In the genomic region with DNA sequence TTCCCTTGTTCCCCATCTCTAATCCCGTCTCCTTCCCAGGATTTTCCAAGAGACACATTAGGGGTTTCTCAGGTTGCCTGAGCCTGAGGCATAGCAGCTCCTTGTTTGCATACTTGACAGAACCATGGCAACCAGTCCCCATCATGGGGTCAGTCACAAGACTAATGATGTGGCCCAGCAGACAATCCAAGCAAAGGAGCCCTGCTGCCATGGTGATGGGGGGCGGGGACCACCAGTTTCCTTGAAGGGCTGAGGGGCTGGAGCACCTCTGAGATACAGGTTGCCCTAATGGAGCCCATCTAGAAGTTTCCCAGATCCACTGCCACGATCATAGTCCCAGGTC, we compare ENCODE assay signal across 23 cellular contexts. TPM values are rescaled to one million over a fixed set of nuclear protein-coding genes. Genes with fewer than 3 reads are reported as not detected.
A peak's percentile ranks its signal among the peaks of the same experiment; 100 is the strongest.
DNase-seq lines count a peak whose midpoint lies in the region; ATAC-seq, FAIRE-seq and TF ChIP-seq lines count a peak whose summit lies in the region.
"Had no signal": no experiment of that assay in that cellular context is flagged by ENCODE, and none has a peak within 500 bp of the region (broad histone marks: within the 10 kb centered on the region; RNA-seq: fewer than 3 reads in every experiment).

No MANE protein-coding gene starts in this region.

- no peak overlapping the region for H3K4ac ChIP-seq in H9 (ENCODE audit: low read depth, low read length)

- no peak overlapping the region for H3K27ac ChIP-seq in H9 (ENCODE audit: insufficient read length, low read depth, low read length)
- H3K27ac ChIP-seq in astrocyte (ENCODE audit: low read depth, low read length) = peak overlapping the region; percentile 20
- H3K27ac ChIP-seq: psoas muscle, thyroid gland had no signal

- H3K9me3 ChIP-seq in H9 (ENCODE audit: control insufficient read depth, low read depth, low read length) (no peaks in the 10 kb centered on the region), astrocyte (ENCODE audit: insufficient read depth, low read depth, low read length) (no peaks in the 10 kb centered on the region)
- H3K9me3 ChIP-seq: psoas muscle, thyroid gland had no signal

- H4K5ac ChIP-seq in H9 (ENCODE audit: insufficient read length, low read depth, low read length) = no peak overlapping the region

- H2BK12ac ChIP-seq in H9 (ENCODE audit: insufficient read length, low read depth, low read length) = no peak overlapping the region

- H3K79me2 ChIP-seq in H9 (ENCODE audit: insufficient read depth, low read length) = no peaks in the 10 kb centered on the region
- no peaks in the 10 kb centered on the region for H3K79me2 ChIP-seq in astrocyte (ENCODE audit: insufficient read depth, low read length)

- H3K9ac ChIP-seq in H9 (ENCODE audit: extremely low read depth, insufficient read length, low read length) (no peak overlapping the region), astrocyte (ENCODE audit: low read length) (no peak overlapping the region)

- no peaks in the 10 kb centered on the region for H3K36me3 ChIP-seq in astrocyte (ENCODE audit: insufficient read depth, low read length)
- H3K36me3 ChIP-seq: thyroid gland had no signal

- ATAC-seq in memory B cell (ENCODE audit: low read depth) (peak; percentile 14), GM18861 (IDR thresholded peaks at IDR 0.05; ENCODE audit: unreplicated experiment) (no peak), GM21717 (IDR thresholded peaks at IDR 0.05; ENCODE audit: unreplicated experiment) (no peak)
- ATAC-seq: natural killer cell treated with Interleukin-12 subunit alpha and Interleukin-12 subunit beta and Interleukin-15 and Interleukin-18, amount 100 ng/mL, for 72 hours; psoas muscle had no signal

- H2BK20ac ChIP-seq in H9 (ENCODE audit: low read depth, low read length, poor library complexity, severe bottlenecking) = no peak overlapping the region

- H4K91ac ChIP-seq in H9 (ENCODE audit: insufficient read length, low read depth, low read length) = no peak overlapping the region

- no peak overlapping the region for H3T11ph ChIP-seq in H9 (ENCODE audit: low read length)

- H3K4me2 ChIP-seq in H9 (ENCODE audit: insufficient read depth, insufficient read length, low read length) (no peak overlapping the region), astrocyte (ENCODE audit: low read length) (peak overlapping the region; percentile 57)

- H2BK120ac ChIP-seq in H9 (ENCODE audit: low read depth, low read length, poor library complexity, severe bottlenecking) = peak overlapping the region; percentile 80

- H3K9me3 Mint-ChIP-seq in H9 (no peaks in the 10 kb centered on the region), astrocyte (ENCODE audit: unreplicated experiment) (peaks cover 2% of the 10 kb centered on the region), memory B cell (no peaks in the 10 kb centered on the region)
- H3K9me3 Mint-ChIP-seq: activated naive CD4-positive, alpha-beta T cell treated with anti-CD3 and anti-CD28 coated beads for 36 hours; immature natural killer cell; natural killer cell treated with Interleukin-12 subunit alpha and Interleukin-12 subunit beta and Interleukin-15 and Interleukin-18, amount 100 ng/mL, for 72 hours had no signal

- no peak overlapping the region; a peak in 1 of 5 replicates for H3K4me3 Mint-ChIP-seq in H9
- H3K4me3 Mint-ChIP-seq in astrocyte (ENCODE audit: unreplicated experiment) = no peak overlapping the region
- no peak overlapping the region for H3K4me3 Mint-ChIP-seq in memory B cell
- H3K4me3 Mint-ChIP-seq: activated naive CD4-positive, alpha-beta T cell treated with anti-CD3 and anti-CD28 coated beads for 36 hours; B cell; immature natural killer cell; natural killer cell treated with Interleukin-12 subunit alpha and Interleukin-12 subunit beta and Interleukin-15 and Interleukin-18, amount 100 ng/mL, for 72 hours had no signal

- H3K14ac ChIP-seq in H9 (ENCODE audit: insufficient read depth, low read length) = no peak overlapping the region

- in situ Hi-C loops in G401 (cut with HindIII; ENCODE audit: low sequenced_read_pairs) = no loop called here

- H3K23ac ChIP-seq in H9 (ENCODE audit: insufficient read length, low read depth, low read length) = no peak overlapping the region

- H3K36me3 Mint-ChIP-seq in H9 (ENCODE audit: insufficient read depth in 1 of 3, low read depth in 3 of 3) (no peaks in the 10 kb centered on the region), astrocyte (ENCODE audit: low read depth, unreplicated experiment) (peaks cover 1% of the 10 kb centered on the region), memory B cell (no peaks in the 10 kb centered on the region)
- H3K36me3 Mint-ChIP-seq: immature natural killer cell; natural killer cell treated with Interleukin-12 subunit alpha and Interleukin-12 subunit beta and Interleukin-15 and Interleukin-18, amount 100 ng/mL, for 72 hours had no signal

- no peak overlapping the region for H2AK5ac ChIP-seq in H9 (ENCODE audit: insufficient read length, low read length)

- H3K4me1 ChIP-seq in H9 (ENCODE audit: insufficient read depth, low read length) (no peaks in the 10 kb centered on the region), astrocyte (ENCODE audit: insufficient read depth, low read length) (peaks cover 12% of the 10 kb centered on the region)
- H3K4me1 ChIP-seq: psoas muscle, thyroid gland had no signal

- H4K20me1 ChIP-seq in H9 (ENCODE audit: control insufficient read depth, insufficient read depth, insufficient read length) (no peaks in the 10 kb centered on the region), astrocyte (ENCODE audit: insufficient read depth, low read length) (no peaks in the 10 kb centered on the region)

- no CpG with 5 or more reads among the region's 3 CpGs for WGBS in H9 (ENCODE audit: extremely low coverage, insufficient read length, low lambda C conversion rate)

- DNase-seq in DMS79 (lab: John Stamatoyannopoulos, UW) (peak; percentile 52), H9 (peak; percentile 74), astrocyte (ENCODE audit: low read depth) (peak; percentile 34), memory B cell (ENCODE audit: low spot score in 2 of 2) (no peak), G401 (ENCODE audit: low spot score) (no peak), foreskin melanocyte (no peak)
- DNase-seq: activated naive CD4-positive, alpha-beta T cell treated with anti-CD3 and anti-CD28 coated beads for 36 hours; activated T-cell treated with anti-CD3 and anti-CD28 coated beads for 4 hours; erythroblast; immature natural killer cell; NCI-H1930; NCI-H774; psoas muscle; thyroid gland had no signal

- H3K18ac ChIP-seq in H9 (ENCODE audit: insufficient read length, low read depth, low read length) = no peak overlapping the region

- H3K27me3 Mint-ChIP-seq in H9 (ENCODE audit: low read depth) (peaks cover 66% of the 10 kb centered on the region), astrocyte (ENCODE audit: low read depth, unreplicated experiment) (peaks cover 39% of the 10 kb centered on the region), memory B cell (peaks cover 21% of the 10 kb centered on the region)

- H2AFZ ChIP-seq in H9 (ENCODE audit: low read length) = no peak overlapping the region
- peak overlapping the region; percentile 52 for H2AFZ ChIP-seq in astrocyte (ENCODE audit: low read depth, low read length)

- no peak overlapping the region for H2BK15ac ChIP-seq in H9 (ENCODE audit: low read depth, low read length)

- H3K4me3 ChIP-seq in astrocyte (ENCODE audit: insufficient read depth, low read depth, low read length) = no peak overlapping the region
- H3K4me3 ChIP-seq: psoas muscle, thyroid gland had no signal

- no peak overlapping the region for H4K8ac ChIP-seq in H9 (replicated peaks; ENCODE audit: insufficient read length, low read depth, low read length)

- peaks cover 4% of the 10 kb centered on the region; the same call in 1 of the 2 replicates for H3K27me3 ChIP-seq in H9 (ENCODE audit: insufficient read depth, low read length)
- H3K27me3 ChIP-seq in astrocyte (ENCODE audit: insufficient read depth, low read length) = peaks cover 8% of the 10 kb centered on the region
- H3K27me3 ChIP-seq: thyroid gland had no signal

- FAIRE-seq in astrocyte (lab: Jason Lieb, UNC) = peak; percentile 50
- FAIRE-seq: GM18507, TTC549 had no signal

- H3K4me1 Mint-ChIP-seq in H9 = peaks cover 0 to 14% of the 10 kb centered on the region in 2 experiments; a peak in 3 of 4 replicates
- H3K4me1 Mint-ChIP-seq in astrocyte (ENCODE audit: low read depth, unreplicated experiment) = peaks cover 13% of the 10 kb centered on the region
- no peaks in the 10 kb centered on the region for H3K4me1 Mint-ChIP-seq in memory B cell
- H3K4me1 Mint-ChIP-seq: B cell, immature natural killer cell had no signal

- TF ChIP-seq CTCF in H9 (conservative IDR thresholded peaks at IDR 0.05) (no peak), astrocyte (IDR thresholded peaks at IDR 0.05; ENCODE audit: insufficient read depth, low read depth, low read length) (no peak)

- H3K27ac Mint-ChIP-seq in H9 (no peak overlapping the region), astrocyte (ENCODE audit: unreplicated experiment) (peak overlapping the region; percentile 83), memory B cell (no peak overlapping the region)
- H3K27ac Mint-ChIP-seq: activated naive CD4-positive, alpha-beta T cell treated with anti-CD3 and anti-CD28 coated beads for 36 hours; B cell; immature natural killer cell; natural killer cell treated with Interleukin-12 subunit alpha and Interleukin-12 subunit beta and Interleukin-15 and Interleukin-18, amount 100 ng/mL, for 72 hours had no signal

- no peak overlapping the region for H2BK5ac ChIP-seq in H9 (ENCODE audit: insufficient read length, low read length)

- H3K79me1 ChIP-seq in H9 (ENCODE audit: insufficient read depth, low read depth, low read length, poor library complexity, severe bottlenecking) = no peaks in the 10 kb centered on the region

- no peak overlapping the region for H3K56ac ChIP-seq in H9 (ENCODE audit: insufficient read length, low read depth, low read length)

- H3K23me2 ChIP-seq in H9 (ENCODE audit: insufficient read length, low read depth, low read length, poor library complexity, severe bottlenecking) = no peaks in the 10 kb centered on the region

RNA-seq across cellular contexts. Expression of a gene that starts 18.4 kb away (rescaled TPM):
- not detected in 2 replicates for total RNA-seq in H9 (2021)
- total RNA-seq in astrocyte = not detected in 2 replicates
- total RNA-seq in G401 (2014; rRNA removed; shearing (Covaris generic)) = not detected in 2 replicates
- total RNA-seq: activated naive CD4-positive, alpha-beta T cell treated with anti-CD3 and anti-CD28 coated beads for 36 hours; B cell; lung microvascular endothelial cell; MCF 10A; natural killer cell treated with Interleukin-12 subunit alpha and Interleukin-12 subunit beta and Interleukin-15 and Interleukin-18, amount 100 ng/mL, for 72 hours; psoas muscle; RPMI7951; thyroid gland had no signal

RNA-seq across cellular contexts. Expression of a gene that starts 36.8 kb away (rescaled TPM):
- total RNA-seq in H9 (2021) (60.9 and 63.5 TPM in 2 replicates), astrocyte (44.8 and 53.9 TPM in 2 replicates)
- total RNA-seq in G401 (2014; rRNA removed; shearing (Covaris generic)) = 65.8 and 67.4 TPM in 2 replicates

RNA-seq across cellular contexts. Expression of a gene that starts 41.7 kb away (rescaled TPM):
- 6.3 and 6.5 TPM in 2 replicates for total RNA-seq in H9 (2021)
- 76.6 and 88.2 TPM in 2 replicates for total RNA-seq in astrocyte
- 0.18 and 0.71 TPM in 2 replicates for total RNA-seq in G401 (2014; rRNA removed; shearing (Covaris generic))
- total RNA-seq: activated naive CD4-positive, alpha-beta T cell treated with anti-CD3 and anti-CD28 coated beads for 36 hours; B cell; lung microvascular endothelial cell; MCF 10A; natural killer cell treated with Interleukin-12 subunit alpha and Interleukin-12 subunit beta and Interleukin-15 and Interleukin-18, amount 100 ng/mL, for 72 hours had no signal

Comparison
In these comparisons a context has a peak if more than half of its experiments do, and no peak if none do; other contexts are left out.
1. DNase-seq: peak in DMS79 (single experiment), H9 (single experiment) and astrocyte (single experiment); none in memory B cell (0 of 2), G401 (single experiment) and foreskin melanocyte (single experiment).
2. RNA of a gene that starts 41.7 kb away (total RNA-seq): 76.6 to 88.2 TPM in astrocyte; 6.3 to 6.5 TPM in H9 and 0.18 to 0.71 TPM in G401; every median in the first group is over 10 times any median in the second.